In the genomic region with DNA sequence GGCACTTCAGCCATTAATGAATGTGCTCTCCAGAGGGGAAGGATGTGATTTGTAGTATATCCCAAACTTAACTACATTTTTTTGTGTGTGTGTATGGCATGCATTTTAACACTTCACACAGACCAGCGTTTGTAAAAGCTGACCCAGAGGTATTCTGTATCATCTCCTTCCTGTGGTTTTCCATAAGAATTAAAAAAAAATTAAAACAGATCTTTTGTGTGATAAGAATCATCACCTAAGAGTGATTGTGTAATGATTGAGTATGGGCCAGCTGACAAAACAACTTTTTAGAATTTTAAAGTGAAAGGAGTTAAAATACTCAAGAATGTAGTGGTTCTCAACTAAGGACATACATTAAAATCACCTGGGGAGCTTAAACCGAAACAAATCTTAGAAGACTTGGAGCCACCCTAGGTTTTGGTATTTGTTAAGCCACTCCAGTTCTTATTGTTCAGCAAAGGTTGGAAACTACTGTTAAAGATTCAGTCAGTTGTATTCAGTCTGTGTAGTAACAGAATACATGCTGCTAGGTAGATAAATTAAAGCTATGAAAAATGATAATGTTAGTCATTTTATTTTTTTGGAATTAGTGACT, we compare ENCODE assay signal across 17 cellular contexts.
DNase-seq lines count a peak whose midpoint lies in the region; ATAC-seq, FAIRE-seq and TF ChIP-seq lines count a peak whose summit lies in the region.
"Had no signal": no experiment of that assay in that cellular context is flagged by ENCODE, and none has a peak within 500 bp of the region (broad histone marks: within the 10 kb centered on the region; RNA-seq: fewer than 3 reads in every experiment).

No MANE protein-coding gene starts in this region.

- H3K4me3 ChIP-seq in bronchial epithelial cell (ENCODE audit: low read depth, low read length) (no peak overlapping the region), parathyroid adenoma (ENCODE audit: low read depth, low read length) (peak overlapping the region; percentile 14)
- H3K4me3 ChIP-seq: A549 had no signal

- H3K36me3 Mint-ChIP-seq in activated CD4-positive, alpha-beta T cell treated with anti-CD3 and anti-CD28 coated beads, Interleukin-2, amount 10 ng/mL, durations not matched to agents 24 days and 14 days (ENCODE audit: low read depth): peaks cover 19% of the 10 kb centered on the region

- no peaks in the 10 kb centered on the region for H3K27me3 Mint-ChIP-seq in activated CD4-positive, alpha-beta T cell treated with anti-CD3 and anti-CD28 coated beads, Interleukin-2, amount 10 ng/mL, durations not matched to agents 24 days and 14 days
- H3K27me3 Mint-ChIP-seq: activated B cell treated with CpG ODN at 0.5 μM for 24 hours had no signal

- no peak for DNase-seq in activated CD4-positive, alpha-beta T cell treated with anti-CD3 and anti-CD28 coated beads, Interleukin-2, amount 10 ng/mL, durations not matched to agents 24 days and 14 days
- no peak for DNase-seq in activated CD4-positive, alpha-beta T cell treated with anti-CD3 and anti-CD28 coated beads for 4 hours
- peak; percentile 19 for DNase-seq in RPMI7951 (ENCODE audit: low read depth)
- peak; percentile 12 for DNase-seq in bronchial epithelial cell (ENCODE audit: low read depth)
- DNase-seq in retina: no peak
- DNase-seq: activated B cell treated with CpG ODN at 0.5 μM for 24 hours; cortex of kidney; NCI-H2029; PC-3; stimulated activated CD4-positive, alpha-beta T cell treated with anti-CD3 and anti-CD28 coated beads, Interleukin-4, amount 100 ng/mL, for 24 hours had no signal

- no peak overlapping the region for H3K9ac ChIP-seq in parathyroid adenoma

- peaks cover 16% of the 10 kb centered on the region for H3K79me2 ChIP-seq in parathyroid adenoma

- no peaks in the 10 kb centered on the region for H3K9me3 Mint-ChIP-seq in activated CD4-positive, alpha-beta T cell treated with anti-CD3 and anti-CD28 coated beads, Interleukin-2, amount 10 ng/mL, durations not matched to agents 24 days and 14 days
- H3K9me3 Mint-ChIP-seq: activated B cell treated with CpG ODN at 0.5 μM for 24 hours, mesothelial cell of epicardium had no signal

- no peaks in the 10 kb centered on the region for H3K9me3 ChIP-seq in parathyroid adenoma (ENCODE audit: control insufficient read depth, low read length)
- H3K9me3 ChIP-seq: A549 had no signal

- ATAC-seq in HG03175 (IDR thresholded peaks at IDR 0.05; ENCODE audit: unreplicated experiment): no peak
- no peak for ATAC-seq in GM21825 (IDR thresholded peaks at IDR 0.05; ENCODE audit: unreplicated experiment)
- ATAC-seq: A549, PC-3 had no signal

- peak overlapping the region; percentile 6 for H3K4me3 Mint-ChIP-seq in activated CD4-positive, alpha-beta T cell treated with anti-CD3 and anti-CD28 coated beads, Interleukin-2, amount 10 ng/mL, durations not matched to agents 24 days and 14 days
- H3K4me3 Mint-ChIP-seq: activated B cell treated with CpG ODN at 0.5 μM for 24 hours, mesothelial cell of epicardium had no signal

- H2AFZ ChIP-seq in parathyroid adenoma: no peak overlapping the region

- peaks cover 26% of the 10 kb centered on the region for H3K4me1 ChIP-seq in parathyroid adenoma
- H3K4me1 ChIP-seq: A549 had no signal

- peak overlapping the region; percentile 22 for H3K27ac Mint-ChIP-seq in activated CD4-positive, alpha-beta T cell treated with anti-CD3 and anti-CD28 coated beads, Interleukin-2, amount 10 ng/mL, durations not matched to agents 24 days and 14 days
- H3K27ac Mint-ChIP-seq: activated B cell treated with CpG ODN at 0.5 μM for 24 hours, mesothelial cell of epicardium had no signal

- no peak for FAIRE-seq in bronchial epithelial cell (lab: Jason Lieb, UNC)
- FAIRE-seq: A549, GM12891, H1 had no signal

- intact Hi-C loops in activated CD4-positive, alpha-beta T cell treated with anti-CD3 and anti-CD28 coated beads, Interleukin-2, amount 10 ng/mL, durations not matched to agents 24 days and 14 days (cut with micrococcal nuclease): no loop called here

- H3K4me2 ChIP-seq in parathyroid adenoma (ENCODE audit: low read length): no peak overlapping the region
- H3K4me2 ChIP-seq: A549 had no signal

- TF ChIP-seq CTCF in bronchial epithelial cell (IDR thresholded peaks at IDR 0.05; ENCODE audit: insufficient read depth, low read length, severe bottlenecking): no peak
- no peak for TF ChIP-seq CTCF in parathyroid adenoma (IDR thresholded peaks at IDR 0.05)

- peaks cover 45% of the 10 kb centered on the region for H3K4me1 Mint-ChIP-seq in activated CD4-positive, alpha-beta T cell treated with anti-CD3 and anti-CD28 coated beads, Interleukin-2, amount 10 ng/mL, durations not matched to agents 24 days and 14 days

- H3K27me3 ChIP-seq in bronchial epithelial cell (ENCODE audit: control insufficient read depth, insufficient read depth, low read length): no peaks in the 10 kb centered on the region
- H3K27me3 ChIP-seq in parathyroid adenoma (ENCODE audit: control insufficient read depth, insufficient read depth, low read length): no peaks in the 10 kb centered on the region

- H3K27ac ChIP-seq in parathyroid adenoma: peak overlapping the region; percentile 5
- H3K27ac ChIP-seq: A549 had no signal

- H3K36me3 ChIP-seq in bronchial epithelial cell (ENCODE audit: control insufficient read depth, insufficient read depth, low read length) (no peaks in the 10 kb centered on the region), parathyroid adenoma (ENCODE audit: control insufficient read depth, insufficient read depth, low read length) (no peaks in the 10 kb centered on the region)

Comparison
In these comparisons a context has a peak if more than half of its experiments do, and no peak if none do; other contexts are left out.
1. DNase-seq: peak in RPMI7951 (single experiment) and bronchial epithelial cell (single experiment); none in activated CD4-positive, alpha-beta T cell treated with anti-CD3 and anti-CD28 coated beads, Interleukin-2, amount 10 ng/mL, durations not matched to agents 24 days and 14 days (single experiment), activated CD4-positive, alpha-beta T cell treated with anti-CD3 and anti-CD28 coated beads for 4 hours (0 of 2) and retina (single experiment).